ENCODE assay signal across 9 cellular contexts in the genomic region with DNA sequence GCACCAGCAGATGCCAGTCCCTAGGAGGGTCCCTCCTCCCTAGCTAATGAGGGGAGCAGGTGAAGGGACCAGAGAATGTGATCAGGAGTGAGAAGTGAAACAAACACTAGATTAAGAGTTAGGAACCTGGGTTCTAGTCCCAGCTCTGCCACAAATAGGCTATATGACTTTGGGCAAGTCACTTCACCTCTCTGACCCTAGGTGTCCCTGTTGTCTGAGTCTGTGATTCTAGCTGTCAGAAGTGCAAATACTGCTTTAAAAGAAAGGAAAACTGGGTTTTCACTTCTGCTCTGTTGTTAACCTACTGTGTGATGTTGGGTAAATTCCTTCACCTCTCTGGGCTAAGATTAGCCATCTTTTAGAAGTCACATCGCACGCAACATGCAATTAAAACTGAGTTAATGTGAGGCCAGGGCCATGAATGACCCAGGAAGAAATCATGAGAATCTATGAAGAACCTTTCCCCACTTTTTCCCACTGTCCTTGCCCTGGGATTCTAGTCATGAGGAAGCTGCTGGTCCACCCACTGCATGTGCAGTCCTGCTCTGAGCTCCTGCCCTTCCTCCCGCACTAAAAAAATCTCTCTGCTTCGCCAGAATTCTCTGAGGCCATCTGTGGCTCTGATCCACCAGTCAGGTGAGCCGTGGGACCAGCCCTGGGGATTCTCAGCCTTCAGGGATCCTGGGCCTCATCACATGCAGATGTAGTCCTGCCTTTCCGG.
DNase-seq lines count a peak whose midpoint lies in the region; ATAC-seq and TF ChIP-seq lines count a peak whose summit lies in the region.
"Had no signal": no experiment of that assay in that cellular context is flagged by ENCODE, and none has a peak within 500 bp of the region (broad histone marks: within the 10 kb centered on the region; RNA-seq: fewer than 3 reads in every experiment).

No MANE protein-coding gene starts in this region.

- no peaks in the 10 kb centered on the region for H3K4me1 ChIP-seq in CD4-positive, CD25-positive, alpha-beta regulatory T cell (ENCODE audit: control insufficient read depth, insufficient read depth, low read length, poor library complexity, severe bottlenecking)
- H3K4me1 ChIP-seq in HCT116 (ENCODE audit: control insufficient read depth in 1 of 2, insufficient read depth in 2 of 2, low read length in 2 of 2): no peaks in the 10 kb centered on the region

- BruUV-seq in HCT116 (replicated peaks; lab: Mats Ljungman, UMichigan): no TSS peak

- H3K27ac Mint-ChIP-seq in CD4-positive, CD25-positive, alpha-beta regulatory T cell: no peak overlapping the region
- peak overlapping the region; percentile 78 for H3K27ac Mint-ChIP-seq in activated CD8-positive, alpha-beta T cell treated with anti-CD3 and anti-CD28 coated beads, Interleukin-2, amount 10 ng/mL, durations not matched to agents 7 days and 5 days

- H3K4me3 ChIP-seq in CD4-positive, CD25-positive, alpha-beta regulatory T cell (ENCODE audit: low read depth, low read length): no peak overlapping the region
- no peak overlapping the region for H3K4me3 ChIP-seq in HCT116 (replicated peaks in 1 of 2; ENCODE audit: low read depth in 1 of 2, low read length in 2 of 2)

- H3K9me3 ChIP-seq in CD4-positive, CD25-positive, alpha-beta regulatory T cell (ENCODE audit: control insufficient read depth in 2 of 2, low read length in 2 of 2): no peaks in the 10 kb centered on the region
- H3K9me3 ChIP-seq in HCT116 (ENCODE audit: control insufficient read depth in 1 of 2, insufficient read depth in 1 of 2, low read depth in 1 of 2, low read length in 2 of 2): no peaks in the 10 kb centered on the region

- H2AFZ ChIP-seq in HCT116 (ENCODE audit: low read depth, low read length, poor library complexity, severe bottlenecking): no peak overlapping the region
- H2AFZ ChIP-seq: parathyroid adenoma had no signal

- no peak overlapping the region for H3K4me3 Mint-ChIP-seq in CD4-positive, CD25-positive, alpha-beta regulatory T cell
- H3K4me3 Mint-ChIP-seq in activated CD8-positive, alpha-beta T cell treated with anti-CD3 and anti-CD28 coated beads, Interleukin-2, amount 10 ng/mL, durations not matched to agents 7 days and 5 days: no peak overlapping the region

- H3K36me3 Mint-ChIP-seq in CD4-positive, CD25-positive, alpha-beta regulatory T cell: no peaks in the 10 kb centered on the region
- H3K36me3 Mint-ChIP-seq in activated CD8-positive, alpha-beta T cell treated with anti-CD3 and anti-CD28 coated beads, Interleukin-2, amount 10 ng/mL, durations not matched to agents 7 days and 5 days (ENCODE audit: low read depth): peaks cover 12% of the 10 kb centered on the region

- TF ChIP-seq POLR2A in HCT116 (IDR thresholded peaks at IDR 0.05; ENCODE audit: borderline replicate concordance, extremely low read depth, insufficient read depth, insufficient read length): no peak

- no peak overlapping the region for H3K27ac ChIP-seq in CD4-positive, CD25-positive, alpha-beta regulatory T cell (ENCODE audit: insufficient read depth, low read length, poor library complexity, severe bottlenecking)
- H3K27ac ChIP-seq in HCT116 (ENCODE audit: low read depth, low read length): no peak overlapping the region
- H3K27ac ChIP-seq: parathyroid adenoma had no signal

- H3K4me1 Mint-ChIP-seq in CD4-positive, CD25-positive, alpha-beta regulatory T cell: no peaks in the 10 kb centered on the region
- H3K4me1 Mint-ChIP-seq in activated CD8-positive, alpha-beta T cell treated with anti-CD3 and anti-CD28 coated beads, Interleukin-2, amount 10 ng/mL, durations not matched to agents 7 days and 5 days (ENCODE audit: low read depth): peaks cover 39% of the 10 kb centered on the region

- no peak for ATAC-seq in CD4-positive, CD25-positive, alpha-beta regulatory T cell (ENCODE audit: low read depth in 2 of 2)
- ATAC-seq in HCT116 (no peak), left colon (peak; percentile 46), GM21447 (IDR thresholded peaks at IDR 0.05; ENCODE audit: unreplicated experiment) (no peak)
- peak; percentile 85 for ATAC-seq in activated CD8-positive, alpha-beta T cell treated with anti-CD3 and anti-CD28 coated beads, Interleukin-2, amount 10 ng/mL, durations not matched to agents 7 days and 5 days

- no peaks in the 10 kb centered on the region for H4K20me1 ChIP-seq in HCT116 (ENCODE audit: insufficient read depth)

- H3K9ac ChIP-seq in HCT116 (ENCODE audit: low read length): no peak overlapping the region
- H3K9ac ChIP-seq: parathyroid adenoma had no signal

- DNase-seq in CD4-positive, CD25-positive, alpha-beta regulatory T cell: peak in 2 of 3 donors; percentile 9 to 43
- DNase-seq in HCT116 (ENCODE audit: low read depth, low spot score) (peak; percentile 2), left colon (no peak), GOT3 (lab: John Stamatoyannopoulos, UW) (no peak), HuH-7 (ENCODE audit: low spot score) (no peak), NCI-H1048 (lab: John Stamatoyannopoulos, UW) (no peak)
- DNase-seq in activated CD8-positive, alpha-beta T cell treated with anti-CD3 and anti-CD28 coated beads, Interleukin-2, amount 10 ng/mL, durations not matched to agents 7 days and 5 days: peak; percentile 65

- peaks cover 0 to 3% (median 0%) of the 10 kb centered on the region in 7 donors for H3K9me3 Mint-ChIP-seq in CD4-positive, CD25-positive, alpha-beta regulatory T cell
- H3K9me3 Mint-ChIP-seq in activated CD8-positive, alpha-beta T cell treated with anti-CD3 and anti-CD28 coated beads, Interleukin-2, amount 10 ng/mL, durations not matched to agents 7 days and 5 days (ENCODE audit: insufficient read depth): no peaks in the 10 kb centered on the region

- RAD21 ChIA-PET in HCT116 (lab: Charles Lee; ENCODE audit: low non-redundant PET in 1 of 2, low total read pairs in 2 of 2, uncharacterized antibody in 2 of 2, unreplicated experiment in 2 of 2): interaction anchor here in 1 of 2 experiments (0.7 to 0.8 kb wide), 2 partner anchors 13 to 186 kb away, joined by 3 to 4 read pairs; no protein-coding TSS in a partner anchor

- H3K9me2 ChIP-seq in HCT116 (ENCODE audit: insufficient read depth): no peaks in the 10 kb centered on the region

- H3K36me3 ChIP-seq in CD4-positive, CD25-positive, alpha-beta regulatory T cell (ENCODE audit: control insufficient read depth, insufficient read depth, low read length): no peaks in the 10 kb centered on the region
- H3K36me3 ChIP-seq in HCT116 (ENCODE audit: control insufficient read depth in 1 of 2, insufficient read depth in 2 of 2, low read length in 2 of 2): no peaks in the 10 kb centered on the region

- intact Hi-C loops in HCT116 (cut with micrococcal nuclease) (no loop called here), left colon (cut with DNase I, micrococcal nuclease) (no loop called here)

- no peak overlapping the region for H3K4me2 ChIP-seq in HCT116 (ENCODE audit: low read length)

- POLR2A ChIA-PET in HCT116 (lab: Charles Lee): no interaction called here
- POLR2A ChIA-PET in activated CD8-positive, alpha-beta T cell treated with anti-CD3 and anti-CD28 coated beads, Interleukin-2, amount 10 ng/mL, durations not matched to agents 7 days and 5 days (lab: Charles Lee): no interaction called here

- H3K27me3 ChIP-seq in CD4-positive, CD25-positive, alpha-beta regulatory T cell (ENCODE audit: control insufficient read depth, insufficient read depth, low read length): no peaks in the 10 kb centered on the region
- H3K27me3 ChIP-seq in HCT116 (ENCODE audit: insufficient read depth, low read length): peaks cover 38% of the 10 kb centered on the region

- TF ChIP-seq CTCF in HCT116 (IDR thresholded peaks at IDR 0.05 in 2 of 3, conservative IDR thresholded peaks at IDR 0.05 in 1 of 3; ENCODE audit: borderline replicate concordance in 1 of 3, insufficient read depth in 1 of 3, low read depth in 2 of 3, low read length in 2 of 3): peak in 2 of 3 experiments; percentile 17 to 34; a peak in 2 of 6 replicates

- no peak for TF ChIP-seq RAD21 in HCT116 (IDR thresholded peaks at IDR 0.05; ENCODE audit: low read depth)

- CTCF ChIA-PET in HCT116 (lab: Charles Lee): interaction anchor here (0.8 kb wide), 1 partner anchor 186 kb away, joined by 5 read pairs; no protein-coding TSS in a partner anchor
- CTCF ChIA-PET in activated CD8-positive, alpha-beta T cell treated with anti-CD3 and anti-CD28 coated beads, Interleukin-2, amount 10 ng/mL, durations not matched to agents 7 days and 5 days (lab: Charles Lee): interaction anchor here (0.6 to 13.6 kb wide), 46 partner anchors 9 to 1934 kb away, joined by 3 to 312 read pairs (median 6); a partner anchor contains a TSS

- peaks cover 4% of the 10 kb centered on the region for H3K27me3 Mint-ChIP-seq in CD4-positive, CD25-positive, alpha-beta regulatory T cell
- peaks cover 11% of the 10 kb centered on the region for H3K27me3 Mint-ChIP-seq in activated CD8-positive, alpha-beta T cell treated with anti-CD3 and anti-CD28 coated beads, Interleukin-2, amount 10 ng/mL, durations not matched to agents 7 days and 5 days (ENCODE audit: low read depth)

- H3K79me2 ChIP-seq in HCT116 (ENCODE audit: insufficient read depth, low read length): no peaks in the 10 kb centered on the region
- H3K79me2 ChIP-seq: parathyroid adenoma had no signal

TF ChIP-seq in HCT116, 20 proteins besides CTCF, POLR2A, EP300 and RAD21 (continues in another document):
- no peak for TF ChIP-seq SIN3A (IDR thresholded peaks at IDR 0.05; ENCODE audit: low read depth)
- TF ChIP-seq, protein P1, sequence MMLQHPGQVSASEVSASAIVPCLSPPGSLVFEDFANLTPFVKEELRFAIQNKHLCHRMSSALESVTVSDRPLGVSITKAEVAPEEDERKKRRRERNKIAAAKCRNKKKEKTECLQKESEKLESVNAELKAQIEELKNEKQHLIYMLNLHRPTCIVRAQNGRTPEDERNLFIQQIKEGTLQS (IDR thresholded peaks at IDR 0.05): no peak
- TF ChIP-seq POLR2AphosphoS5 (IDR thresholded peaks at IDR 0.05; ENCODE audit: low read depth, low read length): no peak
- no peak for TF ChIP-seq EGR1 (IDR thresholded peaks at IDR 0.05; ENCODE audit: low read depth)
- TF ChIP-seq SP1 (IDR thresholded peaks at IDR 0.05; ENCODE audit: low read depth): no peak
- no peak for TF ChIP-seq ZNF274 (IDR thresholded peaks at IDR 0.05; ENCODE audit: low read depth, low read length)
- TF ChIP-seq FOSL1 (IDR thresholded peaks at IDR 0.05; ENCODE audit: low read depth): no peak

Comparison
In these comparisons a context has a peak if more than half of its experiments do, and no peak if none do; other contexts are left out.
1. ATAC-seq: peak in activated CD8-positive, alpha-beta T cell treated with anti-CD3 and anti-CD28 coated beads, Interleukin-2, amount 10 ng/mL, durations not matched to agents 7 days and 5 days (single experiment) and left colon (single experiment); none in CD4-positive, CD25-positive, alpha-beta regulatory T cell (0 of 2), HCT116 (single experiment) and GM21447 (single experiment).
2. DNase-seq: peak in CD4-positive, CD25-positive, alpha-beta regulatory T cell (2 of 3), HCT116 (single experiment) and activated CD8-positive, alpha-beta T cell treated with anti-CD3 and anti-CD28 coated beads, Interleukin-2, amount 10 ng/mL, durations not matched to agents 7 days and 5 days (single experiment); none in left colon (0 of 2), GOT3 (single experiment), HuH-7 (single experiment) and NCI-H1048 (single experiment).